In the genomic region with DNA sequence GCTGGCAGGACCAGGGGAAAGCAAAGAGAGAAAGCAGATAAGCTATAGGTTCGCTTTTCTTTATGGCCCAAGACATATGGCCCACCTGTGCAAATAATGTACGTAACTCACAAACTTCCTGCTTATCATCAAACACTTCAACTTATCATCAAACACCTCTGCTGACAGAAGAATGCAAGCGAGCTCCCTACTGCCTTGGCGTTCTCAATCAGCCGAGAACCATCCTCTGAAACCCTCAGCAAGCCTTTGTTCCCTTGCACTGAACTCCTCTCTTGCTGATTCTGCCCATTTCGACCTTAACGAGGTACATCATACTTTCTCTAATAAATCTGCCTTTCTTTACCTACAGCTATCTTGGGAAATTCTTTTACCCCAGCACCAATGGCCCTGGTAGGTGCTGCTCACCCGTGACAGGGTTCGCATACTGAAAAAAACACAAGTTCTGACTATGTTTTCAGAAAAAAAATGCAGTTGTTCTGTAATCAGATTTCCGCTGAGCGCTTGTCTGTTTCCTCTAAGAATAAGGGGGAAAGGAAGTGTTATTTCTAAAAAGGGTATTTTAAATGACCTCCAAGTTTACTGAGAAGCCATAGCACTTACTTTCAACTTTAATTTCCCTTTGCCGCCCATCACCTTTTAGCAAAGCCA, we compare ENCODE assay signal across 12 cellular contexts. TPM values are rescaled to one million over a fixed set of nuclear protein-coding genes. Genes with fewer than 3 reads are reported as not detected.
DNase-seq lines count a peak whose midpoint lies in the region; ATAC-seq and TF ChIP-seq lines count a peak whose summit lies in the region.
"Had no signal": no experiment of that assay in that cellular context is flagged by ENCODE, and none has a peak within 500 bp of the region (broad histone marks: within the 10 kb centered on the region; RNA-seq: fewer than 3 reads in every experiment).

No MANE protein-coding gene starts in this region.

- intact Hi-C loops in posterior vena cava (cut with DNase I): no loop called here

- H3K36me3 Mint-ChIP-seq in stimulated activated naive CD8-positive, alpha-beta T cell treated with anti-CD3 and anti-CD28 coated beads, Interleukin-15, Interleukin-2, amounts not matched to agents 100 ng/mL and 50 ng/mL, for 24 hours (ENCODE audit: low read depth): peaks cover 11% of the 10 kb centered on the region
- peaks cover 27% of the 10 kb centered on the region for H3K36me3 Mint-ChIP-seq in activated naive CD8-positive, alpha-beta T cell treated with anti-CD3 and anti-CD28 coated beads for 36 hours
- peaks cover 7% of the 10 kb centered on the region for H3K36me3 Mint-ChIP-seq in type B pancreatic cell

- CTCF ChIA-PET in RWPE1 (lab: Yijun Ruan, JAX): no interaction called here

- POLR2A ChIA-PET in RWPE1 (lab: Yijun Ruan, JAX; ENCODE audit: low non-redundant PET): no interaction called here

- no peaks in the 10 kb centered on the region for H3K27me3 Mint-ChIP-seq in stimulated activated naive CD8-positive, alpha-beta T cell treated with anti-CD3 and anti-CD28 coated beads, Interleukin-15, Interleukin-2, amounts not matched to agents 100 ng/mL and 50 ng/mL, for 24 hours
- H3K27me3 Mint-ChIP-seq in activated naive CD8-positive, alpha-beta T cell treated with anti-CD3 and anti-CD28 coated beads for 36 hours: peaks cover 4% of the 10 kb centered on the region
- H3K27me3 Mint-ChIP-seq in type B pancreatic cell: no peaks in the 10 kb centered on the region

- H3K9me3 Mint-ChIP-seq in stimulated activated naive CD8-positive, alpha-beta T cell treated with anti-CD3 and anti-CD28 coated beads, Interleukin-15, Interleukin-2, amounts not matched to agents 100 ng/mL and 50 ng/mL, for 24 hours: no peaks in the 10 kb centered on the region
- peaks cover 15% of the 10 kb centered on the region for H3K9me3 Mint-ChIP-seq in activated naive CD8-positive, alpha-beta T cell treated with anti-CD3 and anti-CD28 coated beads for 36 hours
- no peaks in the 10 kb centered on the region for H3K9me3 Mint-ChIP-seq in type B pancreatic cell

- ATAC-seq in stimulated activated naive CD8-positive, alpha-beta T cell treated with anti-CD3 and anti-CD28 coated beads, Interleukin-15, Interleukin-2, amounts not matched to agents 100 U/mL and 50 U/mL, for 24 hours: no peak
- ATAC-seq in left lobe of liver: peak; percentile 26

- H3K4me3 Mint-ChIP-seq in stimulated activated naive CD8-positive, alpha-beta T cell treated with anti-CD3 and anti-CD28 coated beads, Interleukin-15, Interleukin-2, amounts not matched to agents 100 ng/mL and 50 ng/mL, for 24 hours: peak overlapping the region; percentile 61
- peak overlapping the region; percentile 62 for H3K4me3 Mint-ChIP-seq in activated naive CD8-positive, alpha-beta T cell treated with anti-CD3 and anti-CD28 coated beads for 36 hours
- H3K4me3 Mint-ChIP-seq in type B pancreatic cell: no peak overlapping the region
- H3K4me3 Mint-ChIP-seq: H9 had no signal

- H3K27ac ChIP-seq in RWPE1: no peak overlapping the region
- H3K27ac ChIP-seq: HL-60, suprapubic skin had no signal

- no peak for DNase-seq in stimulated activated naive CD8-positive, alpha-beta T cell treated with anti-CD3 and anti-CD28 coated beads, Interleukin-15, Interleukin-2, amounts not matched to agents 100 U/mL and 50 U/mL, for 24 hours
- no peak for DNase-seq in activated naive CD8-positive, alpha-beta T cell treated with anti-CD3 and anti-CD28 coated beads for 36 hours
- DNase-seq in left lobe of liver (ENCODE audit: low spot score) (no peak), type B pancreatic cell (ENCODE audit: extremely low spot score, unreplicated experiment) (no peak), SIG-M5 treated with dmso at 0.1 percent for 504 hours (lab: John Stamatoyannopoulos, UW; ENCODE audit: unreplicated experiment) (no peak), RWPE1 (ENCODE audit: low spot score) (no peak), posterior vena cava (ENCODE audit: low spot score) (no peak)
- DNase-seq: H9, SK-N-SH had no signal

- TF ChIP-seq CTCF in type B pancreatic cell (conservative IDR thresholded peaks at IDR 0.05): no peak
- TF ChIP-seq CTCF in RWPE1 (conservative IDR thresholded peaks at IDR 0.05; ENCODE audit: low read depth): no peak

- H3K27ac Mint-ChIP-seq in stimulated activated naive CD8-positive, alpha-beta T cell treated with anti-CD3 and anti-CD28 coated beads, Interleukin-15, Interleukin-2, amounts not matched to agents 100 ng/mL and 50 ng/mL, for 24 hours: peak overlapping the region; percentile 69
- peak overlapping the region; percentile 72 for H3K27ac Mint-ChIP-seq in activated naive CD8-positive, alpha-beta T cell treated with anti-CD3 and anti-CD28 coated beads for 36 hours
- peak overlapping the region; percentile 25 for H3K27ac Mint-ChIP-seq in type B pancreatic cell

- peaks cover 61% of the 10 kb centered on the region for H3K4me1 Mint-ChIP-seq in stimulated activated naive CD8-positive, alpha-beta T cell treated with anti-CD3 and anti-CD28 coated beads, Interleukin-15, Interleukin-2, amounts not matched to agents 100 ng/mL and 50 ng/mL, for 24 hours (ENCODE audit: low read depth)
- peaks cover 45% of the 10 kb centered on the region for H3K4me1 Mint-ChIP-seq in activated naive CD8-positive, alpha-beta T cell treated with anti-CD3 and anti-CD28 coated beads for 36 hours
- H3K4me1 Mint-ChIP-seq in type B pancreatic cell (ENCODE audit: unreplicated experiment): peaks cover 16% of the 10 kb centered on the region

RNA-seq across cellular contexts. Expression of gene SERPINB6, which starts 28.3 kb away (rescaled TPM):
- total RNA-seq in activated naive CD8-positive, alpha-beta T cell treated with anti-CD3 and anti-CD28 coated beads for 36 hours: 10 to 100 TPM; 54.9 to 56.0 TPM
- total RNA-seq in left lobe of liver: 31.8 TPM
- total RNA-seq in type B pancreatic cell (ENCODE audit: low replicate concordance): 57.5 and 61.2 TPM in 2 replicates
- 10 to 100 TPM; 90.7 to 98.3 TPM for total RNA-seq in posterior vena cava

RNA-seq across cellular contexts. Expression of gene SERPINB9, which starts 39.9 kb away (rescaled TPM):
- 10 to 100 TPM; 51.3 to 51.4 TPM for total RNA-seq in activated naive CD8-positive, alpha-beta T cell treated with anti-CD3 and anti-CD28 coated beads for 36 hours
- total RNA-seq in left lobe of liver (2.0 TPM), type B pancreatic cell (ENCODE audit: low replicate concordance) (6.0 and 6.5 TPM in 2 replicates), posterior vena cava (10 to 100 TPM in 1 of 2 donors, 1 to 10 TPM in 1; 9.9 to 12.8 TPM)

RNA-seq across cellular contexts. Expression of gene NQO2, which starts 56.7 kb away (rescaled TPM):
- total RNA-seq in activated naive CD8-positive, alpha-beta T cell treated with anti-CD3 and anti-CD28 coated beads for 36 hours: 10 to 100 TPM; 12.8 to 13.7 TPM
- total RNA-seq in left lobe of liver: 62.7 TPM
- total RNA-seq in type B pancreatic cell (ENCODE audit: low replicate concordance): 19.1 and 19.5 TPM in 2 replicates
- 10 to 100 TPM; 27.7 to 42.4 TPM for total RNA-seq in posterior vena cava
